Comparison of ENCODE assay signal across 14 cellular contexts in the genomic region with DNA sequence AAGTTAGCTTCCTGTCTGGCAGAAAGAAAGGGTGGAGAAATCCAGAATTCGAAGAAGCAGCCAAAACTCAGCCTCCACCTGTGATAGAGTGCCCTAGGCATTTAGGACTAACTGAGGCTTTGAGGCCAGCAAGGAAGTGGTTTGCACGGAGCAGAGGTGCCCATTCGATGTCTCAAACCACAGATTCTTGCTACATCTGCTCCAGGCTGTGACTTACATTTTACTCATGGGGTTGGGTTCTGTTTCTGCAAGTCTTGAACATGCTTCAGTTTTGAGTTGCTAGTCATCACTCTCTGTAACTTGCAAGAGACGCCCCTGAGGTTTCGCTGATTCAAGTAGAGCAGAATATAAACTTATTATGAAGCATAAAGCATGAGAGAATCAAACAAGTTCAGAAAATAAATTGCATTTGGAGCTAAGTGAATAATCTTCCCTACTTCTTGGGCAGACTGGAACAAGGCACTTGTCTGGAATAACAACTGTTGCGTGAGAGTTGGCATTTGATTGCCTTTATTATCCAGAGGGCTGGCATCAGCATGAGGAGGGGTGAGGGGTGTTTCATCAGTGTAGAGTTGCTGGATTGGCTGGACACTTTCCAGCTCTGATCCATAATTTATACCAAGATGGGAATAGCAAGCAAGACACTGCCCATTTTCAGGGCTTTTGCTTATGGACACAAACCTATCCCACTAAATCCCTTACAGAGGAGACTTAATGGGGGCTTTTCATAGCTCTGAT.
DNase-seq lines count a peak whose midpoint lies in the region; ATAC-seq lines count a peak whose summit lies in the region.
"Had no signal": no experiment of that assay in that cellular context is flagged by ENCODE, and none has a peak within 500 bp of the region (broad histone marks: within the 10 kb centered on the region; RNA-seq: fewer than 3 reads in every experiment).

No MANE protein-coding gene starts in this region.

- H3K27ac Mint-ChIP-seq in stimulated activated effector memory CD8-positive, alpha-beta T cell treated with anti-CD3 and anti-CD28 coated beads, Interleukin-12 subunit alpha, Interleukin-12 subunit beta, amount 100 ng/mL, for 72 hours: no peak overlapping the region
- H3K27ac Mint-ChIP-seq: activated CD8-positive, alpha-beta T cell treated with anti-CD3 and anti-CD28 coated beads, Interleukin-2, amount 10 ng/mL, durations not matched to agents 7 days and 5 days had no signal

- H3K9me3 Mint-ChIP-seq in stimulated activated effector memory CD8-positive, alpha-beta T cell treated with anti-CD3 and anti-CD28 coated beads, Interleukin-12 subunit alpha, Interleukin-12 subunit beta, amount 100 ng/mL, for 72 hours: peaks cover 7% of the 10 kb centered on the region

- no peak overlapping the region for H3K4me3 Mint-ChIP-seq in stimulated activated effector memory CD8-positive, alpha-beta T cell treated with anti-CD3 and anti-CD28 coated beads, Interleukin-12 subunit alpha, Interleukin-12 subunit beta, amount 100 ng/mL, for 72 hours
- H3K4me3 Mint-ChIP-seq: activated CD8-positive, alpha-beta T cell treated with anti-CD3 and anti-CD28 coated beads, Interleukin-2, amount 10 ng/mL, durations not matched to agents 7 days and 5 days had no signal

- peaks cover 30% of the 10 kb centered on the region for H3K4me1 Mint-ChIP-seq in stimulated activated effector memory CD8-positive, alpha-beta T cell treated with anti-CD3 and anti-CD28 coated beads, Interleukin-12 subunit alpha, Interleukin-12 subunit beta, amount 100 ng/mL, for 72 hours

- ATAC-seq in esophagus mucosa (peak; percentile 97), GM21360 (IDR thresholded peaks at IDR 0.05; ENCODE audit: unreplicated experiment) (no peak)
- peak; percentile 95 for ATAC-seq in stimulated activated effector memory CD8-positive, alpha-beta T cell treated with anti-CD3 and anti-CD28 coated beads, Interleukin-12 subunit alpha, Interleukin-12 subunit beta, amount 100 ng/mL, for 72 hours
- ATAC-seq: activated CD8-positive, alpha-beta T cell treated with anti-CD3 and anti-CD28 coated beads, Interleukin-2, amount 10 ng/mL, durations not matched to agents 7 days and 5 days had no signal

- DNase-seq in stimulated activated CD4-positive, alpha-beta T cell treated with anti-CD3 and anti-CD28 coated beads, Interleukin-1b, Interleukin-23, amount 100 ng/mL, for 48 hours: peak; percentile 35
- no peak for DNase-seq in stimulated activated CD4-positive, alpha-beta T cell treated with anti-CD3 and anti-CD28 coated beads, Interleukin-2, amount 100 ng/mL, for 48 hours
- DNase-seq in SKM-1 (lab: John Stamatoyannopoulos, UW; ENCODE audit: unreplicated experiment) (peak; percentile 49), GDM1 (lab: John Stamatoyannopoulos, UW) (no peak)
- DNase-seq in stimulated activated effector memory CD8-positive, alpha-beta T cell treated with anti-CD3 and anti-CD28 coated beads, Interleukin-12 subunit alpha, Interleukin-12 subunit beta, amount 100 ng/mL, for 72 hours (ENCODE audit: low spot score in 2 of 2): peak in 1 of 2 donors; percentile 5
- DNase-seq in effector CD4-positive, alpha-beta T cell: no peak
- DNase-seq: activated CD8-positive, alpha-beta T cell treated with anti-CD3 and anti-CD28 coated beads, Interleukin-2, amount 10 ng/mL, durations not matched to agents 7 days and 5 days; activated naive CD4-positive, alpha-beta T cell treated with anti-CD3 and anti-CD28 coated beads, Interleukin-2, amount 50 U/mL, for 16 hours; KBM-7; left ventricle myocardium inferior; NCI-H1436; NCI-H446 had no signal

- no peaks in the 10 kb centered on the region for H3K36me3 Mint-ChIP-seq in stimulated activated effector memory CD8-positive, alpha-beta T cell treated with anti-CD3 and anti-CD28 coated beads, Interleukin-12 subunit alpha, Interleukin-12 subunit beta, amount 100 ng/mL, for 72 hours

Comparison
In these comparisons a context has a peak if more than half of its experiments do, and no peak if none do; other contexts are left out.
1. DNase-seq: peak in stimulated activated CD4-positive, alpha-beta T cell treated with anti-CD3 and anti-CD28 coated beads, Interleukin-1b, Interleukin-23, amount 100 ng/mL, for 48 hours (single experiment) and SKM-1 (single experiment); none in stimulated activated CD4-positive, alpha-beta T cell treated with anti-CD3 and anti-CD28 coated beads, Interleukin-2, amount 100 ng/mL, for 48 hours (0 of 2), GDM1 (single experiment) and effector CD4-positive, alpha-beta T cell (single experiment).